In genomic region chr5:106399381-106399780, GRCh38 we compare ENCODE assay signal across 19 cellular contexts.
DNase-seq lines count a peak whose midpoint lies in the region; ATAC-seq and TF ChIP-seq lines count a peak whose summit lies in the region.
"Had no signal": no experiment of that assay in that cellular context is flagged by ENCODE, and none has a peak within 500 bp of the region (broad histone marks: within the 10 kb centered on the region; RNA-seq: fewer than 3 reads in every experiment).

No MANE protein-coding gene starts in this region.

- no peak overlapping the region for H2AFZ ChIP-seq in GM23338

- H3K36me3 Mint-ChIP-seq in GM23338 (ENCODE audit: low read depth) = no peaks in the 10 kb centered on the region
- H3K36me3 Mint-ChIP-seq in neural crest cell (ENCODE audit: low read depth) = no peaks in the 10 kb centered on the region
- no peaks in the 10 kb centered on the region for H3K36me3 Mint-ChIP-seq in activated naive CD4-positive, alpha-beta T cell treated with anti-CD3 and anti-CD28 coated beads, Interleukin-2, amount 50 U/mL, for 72 hours
- H3K36me3 Mint-ChIP-seq in stimulated activated memory B cell treated with anti-CD40 and anti-IgM and Interleukin-4, amounts not matched to agents 10 μg/mL and 1 μg/mL and 100 μg/mL, for 72 hours = no peaks in the 10 kb centered on the region
- H3K36me3 Mint-ChIP-seq: brain, CD14-positive monocyte had no signal

- H3K4me2 ChIP-seq in GM23338 = no peak overlapping the region
- H3K4me2 ChIP-seq: KMS-11 had no signal

- no peaks in the 10 kb centered on the region for H3K4me1 ChIP-seq in GM23338 (ENCODE audit: insufficient read depth)
- H3K4me1 ChIP-seq: lower lobe of right lung had no signal

- no peak for ATAC-seq in GM23338
- ATAC-seq in GM19328 (IDR thresholded peaks at IDR 0.05; ENCODE audit: unreplicated experiment) = no peak
- no peak for ATAC-seq in activated naive CD4-positive, alpha-beta T cell treated with anti-CD3 and anti-CD28 coated beads, Interleukin-2, amount 50 U/mL, for 72 hours
- ATAC-seq in stimulated activated memory B cell treated with anti-CD40 and anti-IgM and Interleukin-4, amounts not matched to agents 10 μg/mL and 1 μg/mL and 100 μg/mL, for 72 hours = no peak
- ATAC-seq: activated T-helper 17 cell treated with anti-CD3 and anti-CD28 coated beads, Interleukin-2, amount 50 U/mL, for 72 hours; lower lobe of right lung; sciatic nerve had no signal

- H3K27ac ChIP-seq in GM23338 (ENCODE audit: low read depth) = no peak overlapping the region
- H3K27ac ChIP-seq: KMS-11, lower lobe of right lung had no signal

- H3K4me3 Mint-ChIP-seq in GM23338 (no peak overlapping the region), neural crest cell (no peak overlapping the region)
- no peak overlapping the region for H3K4me3 Mint-ChIP-seq in stimulated activated memory B cell treated with anti-CD40 and anti-IgM and Interleukin-4, amounts not matched to agents 10 μg/mL and 1 μg/mL and 100 μg/mL, for 72 hours
- H3K4me3 Mint-ChIP-seq: activated T-helper 17 cell treated with anti-CD3 and anti-CD28 coated beads, Interleukin-2, amount 50 U/mL, for 72 hours; brain; CD14-positive monocyte had no signal

- no peaks in the 10 kb centered on the region for H3K27me3 ChIP-seq in GM23338 (ENCODE audit: insufficient read depth)

- H3K27me3 Mint-ChIP-seq in GM23338 (ENCODE audit: insufficient read depth, low read depth, poor library complexity) (no peaks in the 10 kb centered on the region), neural crest cell (ENCODE audit: low read depth) (no peaks in the 10 kb centered on the region)
- H3K27me3 Mint-ChIP-seq in stimulated activated memory B cell treated with anti-CD40 and anti-IgM and Interleukin-4, amounts not matched to agents 10 μg/mL and 1 μg/mL and 100 μg/mL, for 72 hours = no peaks in the 10 kb centered on the region
- H3K27me3 Mint-ChIP-seq: activated T-helper 17 cell treated with anti-CD3 and anti-CD28 coated beads, Interleukin-2, amount 50 U/mL, for 72 hours; brain had no signal

- no peaks in the 10 kb centered on the region for H3K79me2 ChIP-seq in GM23338 (replicated peaks; ENCODE audit: insufficient read depth)

- no peaks in the 10 kb centered on the region for H3K9me3 Mint-ChIP-seq in GM23338
- H3K9me3 Mint-ChIP-seq in neural crest cell = peaks cover 5% of the 10 kb centered on the region
- no peaks in the 10 kb centered on the region for H3K9me3 Mint-ChIP-seq in activated naive CD4-positive, alpha-beta T cell treated with anti-CD3 and anti-CD28 coated beads, Interleukin-2, amount 50 U/mL, for 72 hours
- peaks cover 3% of the 10 kb centered on the region for H3K9me3 Mint-ChIP-seq in stimulated activated memory B cell treated with anti-CD40 and anti-IgM and Interleukin-4, amounts not matched to agents 10 μg/mL and 1 μg/mL and 100 μg/mL, for 72 hours

- DNase-seq in GM23338 (ENCODE audit: low spot score) (no peak), SK-MEL-5 (ENCODE audit: low read depth, low spot score) (peak; percentile 25), epithelial cell of proximal tubule (ENCODE audit: low read depth) (peak; percentile 46), neural crest cell (ENCODE audit: low read depth, low spot score) (no peak), AG20443 (ENCODE audit: low spot score) (no peak)
- DNase-seq in activated naive CD4-positive, alpha-beta T cell treated with anti-CD3 and anti-CD28 coated beads, Interleukin-2, amount 50 U/mL, for 72 hours (ENCODE audit: low spot score in 2 of 2) = no peak
- DNase-seq: activated CD4-positive, alpha-beta T cell treated with anti-CD3 and anti-CD28 coated beads, Interleukin-2, amount 50 U/mL, for 48 hours; GOT3; lower lobe of right lung; NCI-H1436; stimulated activated naive CD4-positive, alpha-beta T cell treated with Interleukin-2 at 50 U/mL for 16 hours; T-helper 9 cell had no signal

- H3K36me3 ChIP-seq in GM23338 (ENCODE audit: insufficient read depth) = no peaks in the 10 kb centered on the region
- H3K36me3 ChIP-seq: lower lobe of right lung had no signal

- no peaks in the 10 kb centered on the region for H3F3A ChIP-seq in GM23338 (replicated peaks; ENCODE audit: low read depth)

- peak overlapping the region; percentile 75; the same call in 1 of the 2 replicates for H3K27ac Mint-ChIP-seq in GM23338
- H3K27ac Mint-ChIP-seq in neural crest cell (ENCODE audit: unreplicated experiment) = peak overlapping the region; percentile 53
- H3K27ac Mint-ChIP-seq in activated naive CD4-positive, alpha-beta T cell treated with anti-CD3 and anti-CD28 coated beads, Interleukin-2, amount 50 U/mL, for 72 hours = no peak overlapping the region
- no peak overlapping the region for H3K27ac Mint-ChIP-seq in stimulated activated memory B cell treated with anti-CD40 and anti-IgM and Interleukin-4, amounts not matched to agents 10 μg/mL and 1 μg/mL and 100 μg/mL, for 72 hours
- H3K27ac Mint-ChIP-seq: activated T-helper 17 cell treated with anti-CD3 and anti-CD28 coated beads, Interleukin-2, amount 50 U/mL, for 72 hours; brain; CD14-positive monocyte had no signal

- in situ Hi-C loops in SK-MEL-5 (cut with HindIII; ENCODE audit: low pct_unique_long_range_greater_than_20kb, low sequenced_read_pairs) = no loop called here

- no peaks in the 10 kb centered on the region for H3K9me2 ChIP-seq in GM23338 (ENCODE audit: insufficient read depth)

- no peaks in the 10 kb centered on the region for H3K4me1 Mint-ChIP-seq in GM23338
- peaks cover 18% of the 10 kb centered on the region for H3K4me1 Mint-ChIP-seq in neural crest cell
- H3K4me1 Mint-ChIP-seq in stimulated activated memory B cell treated with anti-CD40 and anti-IgM and Interleukin-4, amounts not matched to agents 10 μg/mL and 1 μg/mL and 100 μg/mL, for 72 hours = no peaks in the 10 kb centered on the region
- H3K4me1 Mint-ChIP-seq: activated T-helper 17 cell treated with anti-CD3 and anti-CD28 coated beads, Interleukin-2, amount 50 U/mL, for 72 hours; brain; CD14-positive monocyte had no signal

- H4K20me1 ChIP-seq in GM23338 (replicated peaks; ENCODE audit: insufficient read depth) = no peaks in the 10 kb centered on the region

- H3K4me3 ChIP-seq in GM23338 (no peak overlapping the region), epithelial cell of proximal tubule (ENCODE audit: low read depth, low read length) (no peak overlapping the region)
- H3K4me3 ChIP-seq: lower lobe of right lung had no signal

- TF ChIP-seq CTCF in GM23338 (conservative IDR thresholded peaks at IDR 0.05; ENCODE audit: low read depth in 2 of 2) (no peak), epithelial cell of proximal tubule (conservative IDR thresholded peaks at IDR 0.05; ENCODE audit: low read depth, low read length) (no peak), neural crest cell (conservative IDR thresholded peaks at IDR 0.05) (no peak)

TF ChIP-seq in GM23338, 12 proteins besides CTCF, POLR2A, EP300 and RAD21:
- TF ChIP-seq CREB1 (CRISPR knock-in tag; IDR thresholded peaks at IDR 0.05; ENCODE audit: low read depth) = no peak
- TF ChIP-seq ZNF331 (CRISPR knock-in tag; IDR thresholded peaks at IDR 0.05; ENCODE audit: low read depth) = no peak
- TF ChIP-seq JUNB (IDR thresholded peaks at IDR 0.05; ENCODE audit: unreplicated experiment) = no peak
- TF ChIP-seq ETS1 (IDR thresholded peaks at IDR 0.05) = no peak
- TF ChIP-seq NANOG (IDR thresholded peaks at IDR 0.05; ENCODE audit: borderline replicate concordance) = no peak
- TF ChIP-seq EZH2phosphoT487 (IDR thresholded peaks at IDR 0.05; ENCODE audit: unreplicated experiment) = no peak
- TF ChIP-seq ZNF114 (CRISPR knock-in tag; IDR thresholded peaks at IDR 0.05) = no peak
- TF ChIP-seq REST (IDR thresholded peaks at IDR 0.05; ENCODE audit: unreplicated experiment) = no peak
- TF ChIP-seq POLR2AphosphoS5 (IDR thresholded peaks at IDR 0.05; ENCODE audit: low read depth) = no peak
- no peak for TF ChIP-seq EZH2 (IDR thresholded peaks at IDR 0.05; ENCODE audit: low read depth, unreplicated experiment)

Comparison
In these comparisons a context has a peak if more than half of its experiments do, and no peak if none do; other contexts are left out.
1. DNase-seq: peak in SK-MEL-5 (single experiment) and epithelial cell of proximal tubule (single experiment); none in GM23338 (single experiment), neural crest cell (single experiment), AG20443 (single experiment) and activated naive CD4-positive, alpha-beta T cell treated with anti-CD3 and anti-CD28 coated beads, Interleukin-2, amount 50 U/mL, for 72 hours (0 of 2).
2. H3K27ac Mint-ChIP-seq: peak in GM23338 (single experiment) and neural crest cell (single experiment); none in activated naive CD4-positive, alpha-beta T cell treated with anti-CD3 and anti-CD28 coated beads, Interleukin-2, amount 50 U/mL, for 72 hours (0 of 2) and stimulated activated memory B cell treated with anti-CD40 and anti-IgM and Interleukin-4, amounts not matched to agents 10 μg/mL and 1 μg/mL and 100 μg/mL, for 72 hours (single experiment).